Comparison of ENCODE assay signal across 20 cellular contexts in the genomic region with DNA sequence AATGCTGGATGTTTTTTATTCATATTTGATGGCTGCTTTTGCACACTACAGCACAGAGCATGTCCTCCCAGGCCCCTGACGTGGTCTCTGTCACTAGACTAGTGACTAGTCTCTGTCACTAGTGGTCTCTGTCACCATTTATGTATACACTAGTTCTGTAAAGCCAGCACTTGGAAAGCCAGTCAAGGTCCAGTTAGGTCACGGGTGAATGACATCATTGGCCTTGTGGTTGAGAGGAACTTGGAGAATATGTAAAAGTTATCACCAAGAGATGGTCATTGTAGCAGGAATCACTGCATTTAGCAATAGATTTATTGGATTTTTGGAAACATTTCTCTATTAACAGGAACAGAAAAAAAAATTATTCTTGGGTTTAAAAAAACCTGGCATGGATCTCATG.
"Had no signal": no experiment of that assay in that cellular context is flagged by ENCODE, and none has a peak within 500 bp of the region (broad histone marks: within the 10 kb centered on the region; RNA-seq: fewer than 3 reads in every experiment).

No MANE protein-coding gene starts in this region.

- H3K27ac ChIP-seq: adrenal gland, ascending aorta, brain microvascular endothelial cell, esophagus muscularis mucosa, parathyroid adenoma, sigmoid colon, thyroid gland had no signal

- H3K9me3 Mint-ChIP-seq: activated T-helper 2 cell treated with anti-CD3 and anti-CD28 coated beads, Interferon-gamma antibody, Interleukin-2, Interleukin-4, amounts not matched to agents 10 μg/mL and 5 μg/mL and 100 μg/mL, durations not matched to agents 14 hours and 24 hours and 36 hours; nephron had no signal

- H3K9me3 ChIP-seq: adrenal gland, ascending aorta, esophagus muscularis mucosa, sigmoid colon, thyroid gland had no signal

- H3K4me3 Mint-ChIP-seq: activated naive CD8-positive, alpha-beta T cell; nephron; stimulated activated naive B cell treated with anti-CD40 and anti-IgM and Interleukin-4, amounts not matched to agents 10 μg/mL and 1 μg/mL and 100 μg/mL, for 72 hours had no signal

- H3K27me3 Mint-ChIP-seq: activated naive CD8-positive, alpha-beta T cell had no signal

- H3K36me3 Mint-ChIP-seq: activated naive CD8-positive, alpha-beta T cell; stimulated activated naive B cell treated with anti-CD40 and anti-IgM and Interleukin-4, amounts not matched to agents 10 μg/mL and 1 μg/mL and 100 μg/mL, for 72 hours had no signal

- ATAC-seq: left cardiac atrium; stimulated activated naive B cell treated with anti-CD40 and anti-IgM and Interleukin-4, amounts not matched to agents 10 μg/mL and 1 μg/mL and 100 μg/mL, for 72 hours had no signal

- H3K4me3 ChIP-seq: adrenal gland, ascending aorta, esophagus muscularis mucosa, sigmoid colon, thyroid gland had no signal

- H3K4me1 ChIP-seq: adrenal gland, ascending aorta, esophagus muscularis mucosa, parathyroid adenoma, sigmoid colon, thyroid gland had no signal

- DNase-seq: activated naive CD4-positive, alpha-beta T cell; activated T-cell treated with anti-CD3 and anti-CD28 coated beads, Interleukin-2, amount 50 U/mL, for 1 hour; adrenal gland; brain microvascular endothelial cell; central memory CD4-positive, alpha-beta T cell; effector memory CD4-positive, alpha-beta T cell; head of caudate nucleus; left cardiac atrium; sigmoid colon; stimulated activated CD4-positive, alpha-beta T cell treated with anti-CD3 and anti-CD28 coated beads, Interleukin-2, amount 100 ng/mL, for 48 hours; stimulated activated CD8-positive, alpha-beta memory T cell treated with anti-CD3 and anti-CD28 coated beads, Interleukin-4, amount 100 ng/mL, for 48 hours; stimulated activated naive B cell treated with anti-CD40 and anti-IgM and Interleukin-4, amounts not matched to agents 10 μg/mL and 1 μg/mL and 100 μg/mL, for 72 hours; T-helper 1 cell; thyroid gland had no signal

- H3K9ac ChIP-seq: parathyroid adenoma had no signal

- H3K27me3 ChIP-seq: adrenal gland, ascending aorta, brain microvascular endothelial cell, sigmoid colon, thyroid gland had no signal

- H3K36me3 ChIP-seq: adrenal gland, ascending aorta, brain microvascular endothelial cell, esophagus muscularis mucosa, sigmoid colon, thyroid gland had no signal

- H3K27ac Mint-ChIP-seq: activated naive CD8-positive, alpha-beta T cell; activated T-helper 2 cell treated with anti-CD3 and anti-CD28 coated beads, Interferon-gamma antibody, Interleukin-2, Interleukin-4, amounts not matched to agents 10 μg/mL and 5 μg/mL and 100 μg/mL, durations not matched to agents 14 hours and 24 hours and 36 hours; stimulated activated naive B cell treated with anti-CD40 and anti-IgM and Interleukin-4, amounts not matched to agents 10 μg/mL and 1 μg/mL and 100 μg/mL, for 72 hours had no signal
